ENCODE assay signal across 8 cellular contexts in genomic region chr15:78242128-78242527, GRCh38. TPM values are rescaled to one million over a fixed set of nuclear protein-coding genes. Genes with fewer than 3 reads are reported as not detected.
A peak's percentile ranks its signal among the peaks of the same experiment; 100 is the strongest.
DNase-seq lines count a peak whose midpoint lies in the region; ATAC-seq and TF ChIP-seq lines count a peak whose summit lies in the region.

No MANE protein-coding gene starts in this region.

- H3K36me3 Mint-ChIP-seq in CD8-positive, alpha-beta T cell, result no peaks in the 10 kb centered on the region

- ATAC-seq in Right ventricle myocardium superior (ENCODE audit: poor library complexity) (no peak), HG02970 (IDR thresholded peaks at IDR 0.05; ENCODE audit: low FRiP score, unreplicated experiment) (no peak)
- no peak for ATAC-seq in CD8-positive, alpha-beta T cell

- H3K9me3 Mint-ChIP-seq in CD8-positive, alpha-beta T cell, result no peaks in the 10 kb centered on the region

- H3K79me2 ChIP-seq in fibroblast of lung (ENCODE audit: control insufficient read depth, insufficient read depth, low read length), result no peaks in the 10 kb centered on the region

- no peak overlapping the region for H3K27ac ChIP-seq in left ventricle myocardium inferior (replicated peaks)
- H3K27ac ChIP-seq in fibroblast of lung (ENCODE audit: insufficient read depth, low read length), result no peak overlapping the region
- no peak overlapping the region for H3K27ac ChIP-seq in transverse colon
- H3K27ac ChIP-seq in CD8-positive, alpha-beta T cell (ENCODE audit: low read depth, low read length), result no peak overlapping the region

- H3K4me1 Mint-ChIP-seq in CD8-positive, alpha-beta T cell (ENCODE audit: low read depth), result peaks cover 1% of the 10 kb centered on the region

- no peak overlapping the region for H3K4me3 Mint-ChIP-seq in CD8-positive, alpha-beta T cell

- TF ChIP-seq EP300 in transverse colon (IDR thresholded peaks at IDR 0.05; ENCODE audit: low read depth), result no peak

- in situ Hi-C loops in transverse colon (cut with MboI; ENCODE audit: low pct_ligation_motif_present in 1 of 4, low pct_unique_long_range_greater_than_20kb in 1 of 4, low sequenced_read_pairs in 3 of 4), result loop anchor here (5.0 to 25.0 kb wide), 3 partner anchors 125 to 280 kb away; no protein-coding TSS in a partner anchor

- H3K9me3 ChIP-seq in left ventricle myocardium inferior (replicated peaks) (no peaks in the 10 kb centered on the region), fibroblast of lung (ENCODE audit: control insufficient read depth, insufficient read depth, low read depth, low read length) (no peaks in the 10 kb centered on the region), transverse colon (no peaks in the 10 kb centered on the region)
- H3K9me3 ChIP-seq in CD8-positive, alpha-beta T cell (ENCODE audit: low read length), result no peaks in the 10 kb centered on the region

- no peak overlapping the region for H2AFZ ChIP-seq in fibroblast of lung (ENCODE audit: low read length)

- no peak overlapping the region for H3K4me2 ChIP-seq in fibroblast of lung (ENCODE audit: extremely low read depth, insufficient read depth, low read length)

- H3K4me3 ChIP-seq in left ventricle myocardium inferior (no peak overlapping the region), fibroblast of lung (replicated peaks in 1 of 4; ENCODE audit: control extremely low read depth in 1 of 4, insufficient read depth in 1 of 4, low read depth in 3 of 4, low read length in 4 of 4) (no peak overlapping the region), transverse colon (no peak overlapping the region)
- H3K4me3 ChIP-seq in CD8-positive, alpha-beta T cell (ENCODE audit: low read depth, low read length), result no peak overlapping the region

- no peaks in the 10 kb centered on the region for H4K20me1 ChIP-seq in fibroblast of lung (ENCODE audit: control insufficient read depth, extremely low read depth, insufficient read depth, low read length)

- POLR2A ChIA-PET in CD8-positive, alpha-beta T cell (lab: Charles Lee), result interaction anchor here (0.6 kb wide), 1 partner anchor 130 kb away, joined by 3 read pairs; no protein-coding TSS in a partner anchor

- H3K36me3 ChIP-seq in left ventricle myocardium inferior (no peaks in the 10 kb centered on the region), fibroblast of lung (ENCODE audit: control insufficient read depth, insufficient read depth, low read length) (no peaks in the 10 kb centered on the region), transverse colon (no peaks in the 10 kb centered on the region)
- H3K36me3 ChIP-seq in CD8-positive, alpha-beta T cell (ENCODE audit: insufficient read depth, low read length), result no peaks in the 10 kb centered on the region

- no peak overlapping the region for H3K27ac Mint-ChIP-seq in CD8-positive, alpha-beta T cell

- CTCF ChIA-PET in CD8-positive, alpha-beta T cell (lab: Charles Lee), result interaction anchor here (0.6 to 7.9 kb wide), 15 partner anchors 11 to 331 kb away, joined by 3 to 177 read pairs (median 5); no protein-coding TSS in a partner anchor

- DNase-seq in left ventricle myocardium inferior (no peak), Right ventricle myocardium superior (no peak), RPMI8226 (peak; percentile 25), fibroblast of lung (ENCODE audit: low read depth in 2 of 2) (no peak), transverse colon (peak; percentile 57)
- no peak for DNase-seq in CD8-positive, alpha-beta T cell
- no peak for DNase-seq in stimulated activated CD4-positive, alpha-beta T cell treated with anti-CD3 and anti-CD28 coated beads, Interleukin-4, amount 100 ng/mL, for 4 hours

- H3K27me3 ChIP-seq in left ventricle myocardium inferior (ENCODE audit: low read depth) (no peaks in the 10 kb centered on the region), fibroblast of lung (ENCODE audit: control insufficient read depth, insufficient read depth, low read length) (peaks cover 3% of the 10 kb centered on the region), transverse colon (no peaks in the 10 kb centered on the region)
- H3K27me3 ChIP-seq in CD8-positive, alpha-beta T cell (ENCODE audit: insufficient read depth, low read length), result no peaks in the 10 kb centered on the region

- no peaks in the 10 kb centered on the region for H3K27me3 Mint-ChIP-seq in CD8-positive, alpha-beta T cell (ENCODE audit: low read depth)

- TF ChIP-seq CTCF in left ventricle myocardium inferior (IDR thresholded peaks at IDR 0.05; ENCODE audit: borderline replicate concordance), result peak; percentile 47
- peak; percentile 36 to 57 for TF ChIP-seq CTCF in fibroblast of lung (conservative IDR thresholded peaks at IDR 0.05 in 1 of 2, IDR thresholded peaks at IDR 0.05 in 1 of 2; ENCODE audit: low read depth in 1 of 2, low read length in 2 of 2)
- TF ChIP-seq CTCF in transverse colon (IDR thresholded peaks at IDR 0.05), result peak in 4 of 5 experiments; percentile 40 to 63 (median 46)
- no peak for TF ChIP-seq CTCF in CD8-positive, alpha-beta T cell (IDR thresholded peaks at IDR 0.05)

- H3K9ac ChIP-seq in fibroblast of lung (ENCODE audit: insufficient read depth, low read length), result no peak overlapping the region

- intact Hi-C loops in left ventricle myocardium inferior (cut with micrococcal nuclease), result loop anchor here (5.0 to 10.0 kb wide), 3 partner anchors 67 to 130 kb away; partner anchors contain the start of gene CIB2
- intact Hi-C loops in Right ventricle myocardium superior (cut with DNase I), result loop anchor here (5.0 kb wide), 2 partner anchors 65 to 115 kb away; no protein-coding TSS in a partner anchor
- intact Hi-C loops in transverse colon (cut with DNase I; ENCODE audit: low total_unique reads), result loop anchor here (5.0 kb wide), 2 partner anchors 65 to 130 kb away; no protein-coding TSS in a partner anchor
- intact Hi-C loops in CD8-positive, alpha-beta T cell (cut with DNase I, micrococcal nuclease), result loop anchor here in 1 of 2 experiments (5.0 kb wide), 1 partner anchor 110 kb away; the partner anchor contains the start of gene CIB2

- WGBS in transverse colon (ENCODE audit: low coverage in 1 of 2), 2 donors, result 56% methylated on average over 5 of the region's 5 CpGs; no CpG with 5 or more reads in 1 of the 2 donors

- TF ChIP-seq POLR2A in transverse colon (IDR thresholded peaks at IDR 0.05), result no peak

- H3K4me1 ChIP-seq in left ventricle myocardium inferior, result peaks cover 9% of the 10 kb centered on the region
- H3K4me1 ChIP-seq in fibroblast of lung (ENCODE audit: control insufficient read depth, extremely low read depth, insufficient read depth, low read length), result no peaks in the 10 kb centered on the region
- peaks cover 0 to 25% (median 19%) of the 10 kb centered on the region in 4 donors for H3K4me1 ChIP-seq in transverse colon
- no peaks in the 10 kb centered on the region for H3K4me1 ChIP-seq in CD8-positive, alpha-beta T cell (ENCODE audit: insufficient read depth, low read length)

RNA-seq across cellular contexts. Expression of gene ACSBG1, which starts 7.8 kb away (rescaled TPM):
- total RNA-seq in left ventricle myocardium inferior, result 0.25 TPM
- 0.38 TPM for total RNA-seq in Right ventricle myocardium superior
- not detected in 2 replicates for total RNA-seq in fibroblast of lung
- not detected in 2 replicates for polyA plus RNA-seq in fibroblast of lung
- 0.02 TPM in 1 of 2 replicates, not detected in the other for polyA plus RNA-seq in fibroblast of lung (2012)
- polyA minus RNA-seq in fibroblast of lung (ENCODE audit: low replicate concordance), result 3.1 TPM in 1 of 2 replicates, not detected in the other
- 1 to 10 TPM in 1 of 4 donors, not detected in 3; 1.5 TPM for total RNA-seq in transverse colon
- total RNA-seq in CD8-positive, alpha-beta T cell, result under 1 TPM in 1 of 2 experiments, not detected in 1; 0.14 TPM

RNA-seq across cellular contexts. Expression of gene DNAJA4, which starts 22.2 kb away (rescaled TPM):
- total RNA-seq in left ventricle myocardium inferior (115 TPM), Right ventricle myocardium superior (79.9 TPM), fibroblast of lung (4.1 and 7.9 TPM in 2 replicates), transverse colon (10 to 100 TPM; 34.9 to 69.9 (median 42.5) TPM)
- polyA plus RNA-seq in fibroblast of lung, result 2.3 and 3.1 TPM in 2 replicates
- polyA plus RNA-seq in fibroblast of lung (2012), result 2.0 and 2.7 TPM in 2 replicates
- polyA minus RNA-seq in fibroblast of lung (ENCODE audit: low replicate concordance), result 0.41 and 0.43 TPM in 2 replicates
- 10 to 100 TPM; 48.9 to 52.1 TPM for total RNA-seq in CD8-positive, alpha-beta T cell

RNA-seq across cellular contexts. Expression of gene SKIC8, which starts 57.3 kb away (rescaled TPM):
- 24.6 TPM for total RNA-seq in left ventricle myocardium inferior
- 25.2 TPM for total RNA-seq in Right ventricle myocardium superior
- 47.1 and 49.1 TPM in 2 replicates for total RNA-seq in fibroblast of lung
- polyA plus RNA-seq in fibroblast of lung, result 82.2 and 84.5 TPM in 2 replicates
- polyA plus RNA-seq in fibroblast of lung (2012), result 50.0 and 53.5 TPM in 2 replicates
- 27.4 and 48.6 TPM in 2 replicates for polyA minus RNA-seq in fibroblast of lung (ENCODE audit: low replicate concordance)
- 10 to 100 TPM in 3 of 4 donors, 1 to 10 TPM in 1; 9.0 to 51.4 (median 44.1) TPM for total RNA-seq in transverse colon
- total RNA-seq in CD8-positive, alpha-beta T cell, result 10 to 100 TPM; 18.4 to 21.2 TPM

Comparison
In these comparisons a context has a peak if more than half of its experiments do, and no peak if none do; other contexts are left out.
1. DNase-seq: peak in RPMI8226 (single experiment) and transverse colon (single experiment); none in left ventricle myocardium inferior (single experiment), Right ventricle myocardium superior (single experiment), fibroblast of lung (0 of 2), CD8-positive, alpha-beta T cell (0 of 7) and stimulated activated CD4-positive, alpha-beta T cell treated with anti-CD3 and anti-CD28 coated beads, Interleukin-4, amount 100 ng/mL, for 4 hours (0 of 2).